19 cellular contexts compared by ENCODE assay signal in the genomic region with DNA sequence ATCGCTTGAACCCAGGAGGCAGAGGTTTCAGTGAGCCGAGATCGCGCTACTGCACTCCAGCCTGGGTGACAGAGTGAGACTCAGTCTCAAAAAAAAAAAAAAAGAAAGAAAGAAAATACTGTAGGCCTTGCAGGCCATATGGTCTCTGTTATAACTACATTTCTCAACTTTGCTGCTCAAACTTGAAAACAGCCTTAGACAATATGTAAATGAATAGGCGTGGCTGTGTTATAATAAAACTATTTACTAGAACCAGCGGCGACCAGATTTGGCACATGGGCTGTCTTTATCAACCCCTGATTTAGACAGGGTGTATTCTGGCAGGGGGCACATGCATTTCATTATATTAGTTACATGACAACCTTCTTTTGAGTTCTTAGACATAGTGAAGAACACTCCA.
DNase-seq lines count a peak whose midpoint lies in the region; ATAC-seq, FAIRE-seq and TF ChIP-seq lines count a peak whose summit lies in the region.
"Had no signal": no experiment of that assay in that cellular context is flagged by ENCODE, and none has a peak within 500 bp of the region (broad histone marks: within the 10 kb centered on the region; RNA-seq: fewer than 3 reads in every experiment).

No MANE protein-coding gene starts in this region.

- no peak overlapping the region for H2BK15ac ChIP-seq in mesenchymal stem cell (ENCODE audit: low read depth, poor library complexity, severe bottlenecking)

- no peak for DNase-seq in left ventricle myocardium superior
- DNase-seq in right atrium auricular region (ENCODE audit: low spot score) = no peak
- DNase-seq in endothelial cell of umbilical vein (ENCODE audit: low read depth, low spot score) = no peak
- DNase-seq in mesenchymal stem cell = no peak
- no peak for DNase-seq in spleen
- DNase-seq in activated T-cell treated with anti-CD3 and anti-CD28 coated beads, Interleukin-2, amount 50 U/mL, for 24 hours = no peak
- DNase-seq: AML-193; CD4-positive, CD25-positive, alpha-beta regulatory T cell; DMS79; KBM-7; NCI-H1048; NCI-H2227 treated with DMSO at 0.1 percent for 48 hours; NCI-H526 treated with DMSO at 0.1 percent for 48 hours; Peyer's patch had no signal

- H3K27me3 ChIP-seq in right atrium auricular region = no peaks in the 10 kb centered on the region
- no peaks in the 10 kb centered on the region for H3K27me3 ChIP-seq in endothelial cell of umbilical vein (ENCODE audit: control insufficient read depth in 2 of 2, insufficient read depth in 2 of 2, low read length in 2 of 2)
- H3K27me3 ChIP-seq in mesenchymal stem cell (ENCODE audit: control insufficient read depth in 1 of 2, insufficient read depth in 1 of 2, low read length in 2 of 2) = no peaks in the 10 kb centered on the region
- no peaks in the 10 kb centered on the region for H3K27me3 ChIP-seq in spleen (replicated peaks in 1 of 7)
- H3K27me3 ChIP-seq: Peyer's patch had no signal

- intact Hi-C loops in left ventricle myocardium superior (cut with micrococcal nuclease) = loop anchor here (10.0 kb wide), 1 partner anchor 67 kb away; no protein-coding TSS in a partner anchor
- intact Hi-C loops in endothelial cell of umbilical vein (cut with micrococcal nuclease) = no loop called here
- intact Hi-C loops in spleen (cut with DNase I; ENCODE audit: low total_unique reads) = no loop called here

- peak; percentile 7 for ATAC-seq in left ventricle myocardium superior
- no peak for ATAC-seq in HG02981 (IDR thresholded peaks at IDR 0.05; ENCODE audit: unreplicated experiment)
- no peak for ATAC-seq in GM19395 (IDR thresholded peaks at IDR 0.05; ENCODE audit: unreplicated experiment)
- ATAC-seq: A549, GM12878, GM23338 had no signal

- no peak for TF ChIP-seq CTCF in right atrium auricular region (IDR thresholded peaks at IDR 0.05)
- no peak for TF ChIP-seq CTCF in endothelial cell of umbilical vein (IDR thresholded peaks at IDR 0.05; ENCODE audit: extremely low read depth in 1 of 2, insufficient read depth in 1 of 2, low read depth in 1 of 2, low read length in 2 of 2)
- no peak for TF ChIP-seq CTCF in spleen (IDR thresholded peaks at IDR 0.05 in 8 of 11, conservative IDR thresholded peaks at IDR 0.05 in 3 of 11)

- H3K27ac ChIP-seq in right atrium auricular region (no peak overlapping the region), endothelial cell of umbilical vein (ENCODE audit: insufficient read depth, low read depth, low read length) (no peak overlapping the region), mesenchymal stem cell (ENCODE audit: low read length, poor library complexity, severe bottlenecking) (no peak overlapping the region), spleen (peak overlapping the region in 3 of 8 donors; percentile 0 to 28 (median 9))
- H3K27ac ChIP-seq: A549, Peyer's patch had no signal

- TF ChIP-seq POLR2A in endothelial cell of umbilical vein (IDR thresholded peaks at IDR 0.05; ENCODE audit: low read depth, low read length) (no peak), spleen (IDR thresholded peaks at IDR 0.05) (no peak)

- no peaks in the 10 kb centered on the region for H3K9me3 ChIP-seq in right atrium auricular region
- no peaks in the 10 kb centered on the region for H3K9me3 ChIP-seq in endothelial cell of umbilical vein (replicated peaks; ENCODE audit: control insufficient read depth, insufficient read depth, low read length)
- H3K9me3 ChIP-seq in mesenchymal stem cell (ENCODE audit: control insufficient read depth, low read length) = no peaks in the 10 kb centered on the region
- H3K9me3 ChIP-seq in spleen = no peaks in the 10 kb centered on the region
- H3K9me3 ChIP-seq: A549, Peyer's patch had no signal

- no peaks in the 10 kb centered on the region for H3K9me3 Mint-ChIP-seq in activated T-cell treated with anti-CD3 and anti-CD28 coated beads, Interleukin-2, amount 50 U/mL, for 24 hours
- H3K9me3 Mint-ChIP-seq: CD4-positive, CD25-positive, alpha-beta regulatory T cell; GM23338 had no signal

- H3K4ac ChIP-seq in mesenchymal stem cell (ENCODE audit: low read depth in 1 of 2, low read length in 2 of 2) = no peak overlapping the region

- dilution Hi-C loops in endothelial cell of umbilical vein (cut with MboI; ENCODE audit: extremely low pct_ligation_motif_present, low sequenced_read_pairs) = no loop called here

- no peak overlapping the region for H3K18ac ChIP-seq in mesenchymal stem cell (ENCODE audit: low read depth in 1 of 2, low read length in 2 of 2)

- no peaks in the 10 kb centered on the region for H3K27me3 Mint-ChIP-seq in activated T-cell treated with anti-CD3 and anti-CD28 coated beads, Interleukin-2, amount 50 U/mL, for 24 hours
- H3K27me3 Mint-ChIP-seq: CD4-positive, CD25-positive, alpha-beta regulatory T cell had no signal

- POLR2A ChIA-PET in endothelial cell of umbilical vein (lab: Charles Lee) = no interaction called here

- H3K27ac Mint-ChIP-seq in activated T-cell treated with anti-CD3 and anti-CD28 coated beads, Interleukin-2, amount 50 U/mL, for 24 hours = no peak overlapping the region
- H3K27ac Mint-ChIP-seq: CD4-positive, CD25-positive, alpha-beta regulatory T cell; GM23338 had no signal

- peaks cover 15% of the 10 kb centered on the region for H4K20me1 ChIP-seq in endothelial cell of umbilical vein (replicated peaks; ENCODE audit: control insufficient read depth, extremely low read depth, insufficient read depth, low read length)

- CTCF ChIA-PET in endothelial cell of umbilical vein (lab: Charles Lee) = interaction anchor here (0.7 to 2.3 kb wide), 4 partner anchors 11 to 175 kb away, joined by 3 to 7 read pairs (median 4); no protein-coding TSS in a partner anchor

- H3K36me3 ChIP-seq in right atrium auricular region (no peaks in the 10 kb centered on the region), endothelial cell of umbilical vein (ENCODE audit: control insufficient read depth in 2 of 2, extremely low read depth in 1 of 2, insufficient read depth in 2 of 2, low read length in 2 of 2) (peaks cover 0 to 6% of the 10 kb centered on the region in 2 experiments), mesenchymal stem cell (ENCODE audit: control insufficient read depth in 1 of 2, insufficient read depth in 2 of 2, low read depth in 1 of 2, low read length in 2 of 2) (peaks cover 0 to 24% of the 10 kb centered on the region in 2 experiments), spleen (peaks cover 0 to 3% (median 0%) of the 10 kb centered on the region in 6 donors)
- H3K36me3 ChIP-seq: Peyer's patch had no signal

- no TSS peak for BruUV-seq in endothelial cell of umbilical vein (replicated peaks; lab: Mats Ljungman, UMichigan)

- no peaks in the 10 kb centered on the region for H3K9me1 ChIP-seq in endothelial cell of umbilical vein (replicated peaks; ENCODE audit: control insufficient read depth, extremely low read depth, insufficient read depth, low read length)

- no peak overlapping the region for H3K4me3 Mint-ChIP-seq in activated T-cell treated with anti-CD3 and anti-CD28 coated beads, Interleukin-2, amount 50 U/mL, for 24 hours
- H3K4me3 Mint-ChIP-seq: CD4-positive, CD25-positive, alpha-beta regulatory T cell; GM23338 had no signal

- H3K23ac ChIP-seq in mesenchymal stem cell (ENCODE audit: low read length in 2 of 2) = no peak overlapping the region

- H2BK120ac ChIP-seq in mesenchymal stem cell (ENCODE audit: low read depth, low read length) = no peak overlapping the region

- no peak overlapping the region for H2BK5ac ChIP-seq in mesenchymal stem cell (ENCODE audit: low read depth, low read length, poor library complexity, severe bottlenecking)

- H4K91ac ChIP-seq in mesenchymal stem cell (ENCODE audit: low read length) = no peak overlapping the region

- H3K79me2 ChIP-seq in endothelial cell of umbilical vein (ENCODE audit: control insufficient read depth, insufficient read depth, low read length) = peaks cover 97% of the 10 kb centered on the region

- H3K4me1 Mint-ChIP-seq in activated T-cell treated with anti-CD3 and anti-CD28 coated beads, Interleukin-2, amount 50 U/mL, for 24 hours (ENCODE audit: low read depth) = peaks cover 16% of the 10 kb centered on the region

- H3K4me3 ChIP-seq in right atrium auricular region (no peak overlapping the region), endothelial cell of umbilical vein (replicated peaks in 1 of 3; ENCODE audit: insufficient read depth in 1 of 3, low read depth in 1 of 3, low read length in 3 of 3) (no peak overlapping the region), mesenchymal stem cell (ENCODE audit: insufficient read depth in 1 of 2, low read depth in 1 of 2, low read length in 2 of 2) (no peak overlapping the region), spleen (no peak overlapping the region)
- H3K4me3 ChIP-seq: A549, GM12878, GM23338, Peyer's patch had no signal

- H3K14ac ChIP-seq in mesenchymal stem cell (ENCODE audit: low read length in 2 of 2) = no peak overlapping the region

- no peaks in the 10 kb centered on the region for H3K79me1 ChIP-seq in mesenchymal stem cell (replicated peaks; ENCODE audit: low read length, poor library complexity, severe bottlenecking)

- H3K4me1 ChIP-seq in right atrium auricular region = peaks cover 0 to 67% of the 10 kb centered on the region in 2 donors
- peaks cover 44% of the 10 kb centered on the region for H3K4me1 ChIP-seq in endothelial cell of umbilical vein (ENCODE audit: control insufficient read depth, extremely low read depth, insufficient read depth, low read length)
- H3K4me1 ChIP-seq in mesenchymal stem cell (ENCODE audit: control insufficient read depth, insufficient read depth, low read depth, low read length) = peaks cover 5% of the 10 kb centered on the region
- peaks cover 15 to 87% (median 50%) of the 10 kb centered on the region in 6 donors for H3K4me1 ChIP-seq in spleen

- FAIRE-seq in endothelial cell of umbilical vein (lab: Jason Lieb, UNC) = no peak
- FAIRE-seq: A549, GM12878 had no signal

- H2AFZ ChIP-seq in endothelial cell of umbilical vein (ENCODE audit: low read depth, low read length) = no peak overlapping the region
- no peak overlapping the region for H2AFZ ChIP-seq in mesenchymal stem cell (ENCODE audit: low read depth, low read length)
- H2AFZ ChIP-seq: GM23338 had no signal

- 100% methylated on average over 1 of the region's 7 CpGs for WGBS in mesenchymal stem cell
- 86 to 92% (median 89%) methylated on average over 7 of the region's 7 CpGs for WGBS in spleen, 5 donors

- no peak overlapping the region for H2AK5ac ChIP-seq in mesenchymal stem cell (ENCODE audit: low read length, severe bottlenecking)

- H2BK12ac ChIP-seq in mesenchymal stem cell (ENCODE audit: low read length in 2 of 2) = no peak overlapping the region

- no peak overlapping the region for H3K9ac ChIP-seq in endothelial cell of umbilical vein (replicated peaks; ENCODE audit: extremely low read depth, insufficient read depth, low read length)
- peak overlapping the region; percentile 21 for H3K9ac ChIP-seq in mesenchymal stem cell (ENCODE audit: low read length)

- no peaks in the 10 kb centered on the region for H3K36me3 Mint-ChIP-seq in activated T-cell treated with anti-CD3 and anti-CD28 coated beads, Interleukin-2, amount 50 U/mL, for 24 hours (ENCODE audit: low read depth)

- H3K4me2 ChIP-seq in endothelial cell of umbilical vein (ENCODE audit: insufficient read depth, low read length) = peak overlapping the region; percentile 29
- no peak overlapping the region for H3K4me2 ChIP-seq in mesenchymal stem cell (ENCODE audit: low read length, poor library complexity, severe bottlenecking)
- H3K4me2 ChIP-seq: A549, GM23338 had no signal

- no peak overlapping the region for H4K8ac ChIP-seq in mesenchymal stem cell (ENCODE audit: low read length)
